12 cellular contexts compared by ENCODE assay signal in the genomic region with DNA sequence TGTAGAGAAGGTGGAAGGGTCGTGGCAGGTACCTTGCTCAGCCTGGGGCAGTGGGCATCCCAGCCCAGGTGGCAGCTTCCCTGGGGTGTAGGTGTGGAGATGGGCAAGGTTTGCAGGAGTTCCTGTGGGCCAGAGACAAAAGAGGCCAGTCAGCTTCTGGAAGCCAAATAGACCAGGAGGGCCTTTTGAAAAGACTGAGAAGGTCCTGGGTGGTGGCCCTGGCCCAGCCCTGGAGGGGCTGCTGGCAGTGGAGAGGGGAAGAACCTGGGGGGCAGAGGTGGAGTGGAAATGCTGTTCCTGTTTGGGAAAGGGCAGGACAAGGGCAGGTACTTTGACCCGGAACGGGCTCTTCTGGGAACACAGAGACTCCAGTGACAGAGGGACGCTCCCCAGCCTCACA. TPM values are rescaled to one million over a fixed set of nuclear protein-coding genes. Genes with fewer than 3 reads are reported as not detected.
"Had no signal": no experiment of that assay in that cellular context is flagged by ENCODE, and none has a peak within 500 bp of the region (broad histone marks: within the 10 kb centered on the region; RNA-seq: fewer than 3 reads in every experiment).

No MANE protein-coding gene starts in this region.

- ATAC-seq: naive thymus-derived CD4-positive, alpha-beta T cell; psoas muscle; sciatic nerve had no signal

- DNase-seq: activated CD4-positive, alpha-beta memory T cell treated with anti-CD3 and anti-CD28 coated beads, Interleukin-2, amount 10 ng/mL, durations not matched to agents 7 days and 5 days; activated CD4-positive, alpha-beta T cell treated with anti-CD3 and anti-CD28 coated beads for 1 hour; activated naive CD4-positive, alpha-beta T cell; dermis blood vessel endothelial cell; hypothalamus; stimulated activated naive CD4-positive, alpha-beta T cell had no signal

- H3K4me3 ChIP-seq: adrenal gland, lung, psoas muscle had no signal

- H3K4me1 ChIP-seq: adrenal gland, psoas muscle had no signal

- H3K27me3 ChIP-seq: adrenal gland had no signal

- H3K4me3 Mint-ChIP-seq: activated CD4-positive, alpha-beta memory T cell treated with anti-CD3 and anti-CD28 coated beads, Interleukin-2, amount 10 ng/mL, durations not matched to agents 7 days and 5 days; naive thymus-derived CD4-positive, alpha-beta T cell; type B pancreatic cell had no signal

- H3K9me3 ChIP-seq: adrenal gland, psoas muscle had no signal

- H3K27ac ChIP-seq: adrenal gland, psoas muscle had no signal

- H3K27ac Mint-ChIP-seq: activated CD4-positive, alpha-beta memory T cell treated with anti-CD3 and anti-CD28 coated beads, Interleukin-2, amount 10 ng/mL, durations not matched to agents 7 days and 5 days; naive thymus-derived CD4-positive, alpha-beta T cell; type B pancreatic cell had no signal

- H3K36me3 Mint-ChIP-seq: naive thymus-derived CD4-positive, alpha-beta T cell; type B pancreatic cell had no signal

- H3K36me3 ChIP-seq: adrenal gland had no signal

- H3K9me3 Mint-ChIP-seq: activated CD4-positive, alpha-beta memory T cell treated with anti-CD3 and anti-CD28 coated beads, Interleukin-2, amount 10 ng/mL, durations not matched to agents 7 days and 5 days; naive thymus-derived CD4-positive, alpha-beta T cell; type B pancreatic cell had no signal

RNA-seq across cellular contexts. Expression of a gene that starts 7.0 kb away (rescaled TPM):
- total RNA-seq: adrenal gland, dermis blood vessel endothelial cell, lung, psoas muscle, sciatic nerve had no signal

RNA-seq across cellular contexts. Expression of a gene that starts 20.1 kb away (rescaled TPM):
- total RNA-seq: psoas muscle, sciatic nerve had no signal
